Comparison of ENCODE assay signal across 8 cellular contexts in the genomic region with DNA sequence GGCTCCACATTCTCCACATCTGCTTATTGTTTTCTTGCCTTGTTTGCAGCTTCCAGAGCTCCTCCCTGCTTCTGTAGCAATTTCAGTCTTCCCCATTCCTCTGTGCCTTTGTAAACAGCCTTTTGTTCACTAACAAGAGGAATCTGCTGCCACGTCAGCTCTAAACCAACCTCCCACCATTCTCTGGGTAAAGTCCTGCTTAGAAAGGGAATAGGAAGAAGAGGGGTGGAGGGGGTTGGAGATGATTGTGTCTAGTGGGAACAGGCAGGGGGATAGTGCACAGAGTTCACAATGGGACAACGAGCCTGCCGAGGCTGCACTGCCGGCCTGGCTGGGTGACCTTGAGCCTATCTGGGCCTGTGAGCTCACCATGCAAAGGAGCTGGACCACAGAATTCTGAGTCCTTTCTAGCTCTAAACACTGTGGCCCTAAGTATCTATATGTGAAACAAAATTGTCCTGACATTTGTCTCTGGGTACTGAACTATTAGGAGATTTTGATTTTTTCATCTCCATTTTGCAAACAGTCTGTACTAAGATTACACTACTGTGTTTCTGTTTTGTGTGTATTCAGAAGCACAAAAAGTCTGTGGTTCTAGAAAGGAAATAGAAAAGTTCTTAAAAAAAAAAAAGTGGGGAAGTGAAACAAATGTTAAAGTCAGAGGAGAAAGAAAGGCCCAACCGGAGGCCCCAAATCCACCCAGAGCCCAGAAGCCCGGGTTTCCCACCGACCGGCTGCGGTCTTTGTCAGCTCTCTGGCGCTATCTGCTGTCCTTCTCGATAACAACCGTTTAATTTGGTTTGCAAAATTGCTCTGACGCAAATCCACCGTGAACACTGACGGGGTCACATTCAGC. TPM values are rescaled to one million over a fixed set of nuclear protein-coding genes. Genes with fewer than 3 reads are reported as not detected.
DNase-seq lines count a peak whose midpoint lies in the region; ATAC-seq and TF ChIP-seq lines count a peak whose summit lies in the region.

No MANE protein-coding gene starts in this region.

- peaks cover 8% of the 10 kb centered on the region for H3K4me1 Mint-ChIP-seq in activated naive CD8-positive, alpha-beta T cell treated with anti-CD3 and anti-CD28 coated beads, Interleukin-2, amount 10 ng/mL, durations not matched to agents 7 days and 5 days

- peak overlapping the region; percentile 11 for H3K4me3 Mint-ChIP-seq in activated naive CD8-positive, alpha-beta T cell treated with anti-CD3 and anti-CD28 coated beads, Interleukin-2, amount 10 ng/mL, durations not matched to agents 7 days and 5 days

- no peaks in the 10 kb centered on the region for H3K9me3 Mint-ChIP-seq in activated naive CD8-positive, alpha-beta T cell treated with anti-CD3 and anti-CD28 coated beads, Interleukin-2, amount 10 ng/mL, durations not matched to agents 7 days and 5 days

- H3K27me3 ChIP-seq in H7 (ENCODE audit: control insufficient read depth, insufficient read depth, low read length), result no peaks in the 10 kb centered on the region
- H3K27me3 ChIP-seq in upper lobe of right lung, result peaks cover 5% of the 10 kb centered on the region

- POLR2A ChIA-PET in activated naive CD8-positive, alpha-beta T cell treated with anti-CD3 and anti-CD28 coated beads, Interleukin-2, amount 10 ng/mL, durations not matched to agents 7 days and 5 days (lab: Charles Lee), result interaction anchor here (0.9 to 1.3 kb wide), 2 partner anchors 107 to 108 kb away, joined by 3 to 4 read pairs; no protein-coding TSS in a partner anchor

- H3K27ac Mint-ChIP-seq in activated naive CD8-positive, alpha-beta T cell treated with anti-CD3 and anti-CD28 coated beads, Interleukin-2, amount 10 ng/mL, durations not matched to agents 7 days and 5 days, result no peak overlapping the region

- no peaks in the 10 kb centered on the region for H3K36me3 Mint-ChIP-seq in activated naive CD8-positive, alpha-beta T cell treated with anti-CD3 and anti-CD28 coated beads, Interleukin-2, amount 10 ng/mL, durations not matched to agents 7 days and 5 days

- H3K36me3 ChIP-seq in H7 (replicated peaks; ENCODE audit: control insufficient read depth, insufficient read depth, low read length) (no peaks in the 10 kb centered on the region), upper lobe of right lung (no peaks in the 10 kb centered on the region)

- H3K27me3 Mint-ChIP-seq in activated naive CD8-positive, alpha-beta T cell treated with anti-CD3 and anti-CD28 coated beads, Interleukin-2, amount 10 ng/mL, durations not matched to agents 7 days and 5 days, result peaks cover 4% of the 10 kb centered on the region

- peak; percentile 83 for ATAC-seq in activated naive CD8-positive, alpha-beta T cell treated with anti-CD3 and anti-CD28 coated beads, Interleukin-2, amount 10 ng/mL, durations not matched to agents 7 days and 5 days (ENCODE audit: low read depth)
- ATAC-seq in Right ventricle myocardium superior (ENCODE audit: poor library complexity), result peak; percentile 92
- ATAC-seq in upper lobe of right lung, result peak; percentile 93

- peak; percentile 75 for TF ChIP-seq CTCF in upper lobe of right lung (IDR thresholded peaks at IDR 0.05)

- H3K27ac ChIP-seq in upper lobe of right lung, result peak overlapping the region; percentile 73

- H3K4me1 ChIP-seq in upper lobe of right lung, result peaks cover 12% of the 10 kb centered on the region

- H3K9me3 ChIP-seq in upper lobe of right lung, result no peaks in the 10 kb centered on the region

- intact Hi-C loops in Right ventricle myocardium superior (cut with DNase I), result loop anchor here (2.0 kb wide), 1 partner anchor 114 kb away; no protein-coding TSS in a partner anchor
- intact Hi-C loops in posterior vena cava (cut with DNase I), result loop anchor here (2.0 kb wide), 2 partner anchors 106 to 114 kb away; no protein-coding TSS in a partner anchor
- intact Hi-C loops in upper lobe of right lung (cut with DNase I), result no loop called here

- DNase-seq in GM04504 (ENCODE audit: low read depth) (peak; percentile 58), H7 (peak; percentile 91), LoVo (ENCODE audit: low spot score) (peak; percentile 52), SKM-1 treated with dmso at 0.1 percent for 144 hours (lab: John Stamatoyannopoulos, UW; ENCODE audit: unreplicated experiment) (peak; percentile 59), Right ventricle myocardium superior (peak; percentile 70), posterior vena cava (ENCODE audit: low spot score) (peak; percentile 93), upper lobe of right lung (peak; percentile 81)
- DNase-seq in activated naive CD8-positive, alpha-beta T cell treated with anti-CD3 and anti-CD28 coated beads, Interleukin-2, amount 10 ng/mL, durations not matched to agents 7 days and 5 days, result peak; percentile 70

- H3K4me3 ChIP-seq in H7 (ENCODE audit: insufficient read depth, low read depth, low read length) (no peak overlapping the region), upper lobe of right lung (no peak overlapping the region)

RNA-seq across cellular contexts. Expression of gene PRND, which starts 1.4 kb away (rescaled TPM):
- 0.21 TPM in 1 of 2 replicates, not detected in the other for total RNA-seq in H7 (2014; rRNA removed; shearing (Covaris generic))
- not detected for total RNA-seq in activated naive CD8-positive, alpha-beta T cell treated with anti-CD3 and anti-CD28 coated beads, Interleukin-2, amount 10 ng/mL, durations not matched to agents 7 days and 5 days
- total RNA-seq in Right ventricle myocardium superior, result not detected
- total RNA-seq in posterior vena cava, result not detected
- 0.43 TPM for total RNA-seq in upper lobe of right lung

RNA-seq across cellular contexts. Expression of gene PRNP, which starts 34.1 kb away (rescaled TPM):
- total RNA-seq in H7 (2014; rRNA removed; shearing (Covaris generic)), result 29.6 and 34.2 TPM in 2 replicates
- total RNA-seq in activated naive CD8-positive, alpha-beta T cell treated with anti-CD3 and anti-CD28 coated beads, Interleukin-2, amount 10 ng/mL, durations not matched to agents 7 days and 5 days, result 10 to 100 TPM; 45.4 to 51.6 TPM
- total RNA-seq in Right ventricle myocardium superior, result 115 TPM
- total RNA-seq in posterior vena cava, result 100 to 1,000 TPM; 104 to 130 TPM
- total RNA-seq in upper lobe of right lung, result 96.2 TPM
